In the genomic region with DNA sequence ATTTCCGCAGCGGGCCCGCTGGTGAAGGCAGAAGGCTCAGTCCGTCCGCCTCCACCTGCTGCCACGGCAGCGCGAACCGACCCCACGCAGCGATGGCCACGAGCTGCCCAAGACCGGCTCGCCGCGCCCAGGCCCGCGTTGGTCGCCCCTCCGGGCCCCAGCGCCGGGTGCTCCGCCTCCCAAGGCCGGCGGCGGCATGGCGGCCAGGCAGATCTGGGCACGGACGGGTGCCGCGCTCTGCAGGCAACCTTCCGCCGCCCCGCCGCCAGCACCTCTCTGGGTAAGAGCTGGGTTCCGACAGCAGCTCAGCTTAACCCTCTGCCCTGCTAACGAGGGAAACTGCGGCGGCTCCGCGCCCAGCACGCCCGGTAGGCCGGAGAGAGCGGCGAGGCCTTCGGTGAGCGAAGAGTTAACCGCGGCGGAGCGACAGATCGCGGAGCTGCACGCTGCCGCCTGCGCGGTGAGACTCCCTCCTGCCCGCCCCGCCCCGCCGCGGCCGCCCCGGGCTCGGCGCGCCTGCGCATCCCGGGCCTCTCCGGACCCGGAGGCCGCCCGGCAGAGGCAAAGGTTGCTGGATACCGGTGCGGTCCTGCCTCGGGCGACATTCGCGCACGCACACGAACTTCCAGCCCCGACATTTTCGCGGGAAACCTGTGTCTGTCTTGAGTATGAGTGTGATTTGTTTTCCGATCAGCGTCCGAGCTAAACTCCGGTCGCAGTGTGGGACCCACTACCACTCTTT, we compare ENCODE assay signal across 7 cellular contexts. TPM values are rescaled to one million over a fixed set of nuclear protein-coding genes. Genes with fewer than 3 reads are reported as not detected.
DNase-seq lines count a peak whose midpoint lies in the region; ATAC-seq and TF ChIP-seq lines count a peak whose summit lies in the region.

A gene (plus strand): TSS at position 177 of the 742 bp plus-strand sequence. CDS start 20 bp downstream, at position 197.

- peaks cover 59% of the 10 kb centered on the region for H3K27me3 Mint-ChIP-seq in T-helper 2 cell treated with Interferon-gamma antibody and Interleukin-4, amounts not matched to agents 5 μg/mL and 100 μg/mL, for 36 hours (ENCODE audit: low read depth)

- H3K27ac ChIP-seq in sigmoid colon, result peak within 1 kb of the TSS; percentile 83 to 88 (median 86)

- no peaks in the 10 kb centered on the region for H3K9me3 Mint-ChIP-seq in T-helper 2 cell treated with Interferon-gamma antibody and Interleukin-4, amounts not matched to agents 5 μg/mL and 100 μg/mL, for 36 hours

- peaks cover 0 to 9% (median 3%) of the 10 kb centered on the region in 4 donors for H3K4me1 ChIP-seq in sigmoid colon

- peak within 1 kb of the TSS; percentile 69 for H3K27ac Mint-ChIP-seq in T-helper 2 cell treated with Interferon-gamma antibody and Interleukin-4, amounts not matched to agents 5 μg/mL and 100 μg/mL, for 36 hours

- DNase-seq in NCI-H1436 treated with DMSO at 0.1 percent for 48 hours (lab: John Stamatoyannopoulos, UW), result peak; percentile 50
- DNase-seq in T-helper 2 cell treated with Interferon-gamma antibody and Interleukin-4, amounts not matched to agents 5 μg/mL and 100 μg/mL, for 36 hours (ENCODE audit: low spot score), result peak; percentile 87
- DNase-seq in astrocyte of the hippocampus (ENCODE audit: low read depth, low spot score), result peak; percentile 96
- peak; percentile 45 to 92 (median 85) for DNase-seq in hypothalamus (lab: John Stamatoyannopoulos, UW)
- DNase-seq in sigmoid colon, result peak; percentile 88

- peak; percentile 98 for ATAC-seq in GM18502 (IDR thresholded peaks at IDR 0.05; ENCODE audit: poor library complexity, unreplicated experiment)
- peak; percentile 91 for ATAC-seq in HG02870 (IDR thresholded peaks at IDR 0.05; ENCODE audit: unreplicated experiment)

- intact Hi-C loops in sigmoid colon (cut with DNase I), result loop anchor here (5.0 to 10.0 kb wide), 2 partner anchors 128 to 255 kb away; a partner anchor contains a TSS

- TF ChIP-seq EP300 in sigmoid colon (IDR thresholded peaks at IDR 0.05), result no peak

- H3K27me3 ChIP-seq in sigmoid colon, result peaks cover 8 to 44% (median 24%) of the 10 kb centered on the region in 3 donors

- peaks cover 14% of the 10 kb centered on the region for H3K4me1 Mint-ChIP-seq in T-helper 2 cell treated with Interferon-gamma antibody and Interleukin-4, amounts not matched to agents 5 μg/mL and 100 μg/mL, for 36 hours (ENCODE audit: low read depth)

- H3K36me3 Mint-ChIP-seq in T-helper 2 cell treated with Interferon-gamma antibody and Interleukin-4, amounts not matched to agents 5 μg/mL and 100 μg/mL, for 36 hours (ENCODE audit: low read depth), result no peaks in the 10 kb centered on the region

- TF ChIP-seq CTCF in sigmoid colon (IDR thresholded peaks at IDR 0.05), result no peak

- no peak for TF ChIP-seq POLR2A in sigmoid colon (IDR thresholded peaks at IDR 0.05)

- H3K4me3 ChIP-seq in sigmoid colon, result peak within 1 kb of the TSS; percentile 58 to 80 (median 67)

- no peaks in the 10 kb centered on the region for H3K9me3 ChIP-seq in sigmoid colon

- peak within 1 kb of the TSS; percentile 85 for H3K4me3 Mint-ChIP-seq in T-helper 2 cell treated with Interferon-gamma antibody and Interleukin-4, amounts not matched to agents 5 μg/mL and 100 μg/mL, for 36 hours

- H3K36me3 ChIP-seq in sigmoid colon, result no peaks in the 10 kb centered on the region

- 0% methylated on average over 90 of the region's 90 CpGs for WGBS in sigmoid colon, 2 donors

RNA-seq across cellular contexts. Expression of the gene that starts here (rescaled TPM):
- 1 to 10 TPM in 3 of 4 donors, not detected in 1; 1.2 to 3.3 (median 2.9) TPM for total RNA-seq in sigmoid colon
- polyA plus RNA-seq in sigmoid colon, result 10 to 100 TPM in 2 of 3 donors, 1 to 10 TPM in 1; 4.8 to 13.8 (median 12.9) TPM

Comparison
In these comparisons a context has a peak if more than half of its experiments do, and no peak if none do; other contexts are left out.
1. Peak in every context shown above with its lines: DNase-seq, ATAC-seq, H3K4me3 ChIP-seq and H3K27ac ChIP-seq.